In the genomic region with DNA sequence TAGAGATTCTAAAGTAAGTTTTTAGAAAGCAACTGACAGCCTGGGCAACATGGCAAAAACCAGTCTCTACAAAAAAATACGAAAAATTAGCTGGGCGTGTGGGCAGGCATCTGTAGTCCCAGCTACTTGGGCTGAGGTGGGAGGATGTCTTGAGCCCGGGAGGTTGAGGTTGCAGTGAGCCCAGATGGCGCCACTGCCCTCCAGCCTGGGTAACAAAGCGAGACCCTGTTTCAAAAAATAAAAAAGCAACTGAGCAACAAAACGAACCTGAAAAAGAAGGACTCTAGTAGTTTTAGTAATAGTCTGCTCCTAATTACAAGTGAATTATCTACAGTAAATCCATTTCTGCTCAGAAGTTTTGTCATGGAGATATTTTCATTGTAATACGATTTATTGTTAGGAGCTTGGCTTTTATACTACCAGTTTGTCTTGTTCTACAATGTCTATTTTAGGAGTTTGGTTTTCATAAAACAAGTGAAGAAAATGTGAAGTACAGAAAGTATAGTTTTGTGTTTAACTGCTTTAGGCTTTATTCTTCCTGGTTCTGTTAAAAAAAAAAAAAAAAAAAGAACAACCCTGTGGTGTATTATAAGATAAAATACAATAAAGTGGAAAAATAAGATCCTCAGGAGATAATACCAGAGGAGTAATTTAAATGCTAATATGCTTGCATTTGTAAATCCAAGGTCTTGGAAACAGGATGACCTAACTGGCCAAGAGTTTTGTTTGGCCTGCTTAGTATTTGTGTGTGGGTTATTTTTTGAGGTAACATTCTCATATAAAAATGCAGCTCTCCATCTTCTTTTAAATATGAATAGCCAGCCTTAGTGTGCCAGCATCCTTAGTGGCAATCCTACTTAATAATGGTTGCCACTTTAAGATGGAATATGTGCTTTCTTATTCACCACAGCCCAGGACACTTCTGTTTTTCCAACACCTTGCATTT, we compare ENCODE assay signal across 9 cellular contexts. TPM values are rescaled to one million over a fixed set of nuclear protein-coding genes. Genes with fewer than 3 reads are reported as not detected.
DNase-seq lines count a peak whose midpoint lies in the region; ATAC-seq, FAIRE-seq and TF ChIP-seq lines count a peak whose summit lies in the region.
"Had no signal": no experiment of that assay in that cellular context is flagged by ENCODE, and none has a peak within 500 bp of the region (broad histone marks: within the 10 kb centered on the region; RNA-seq: fewer than 3 reads in every experiment).

No MANE protein-coding gene starts in this region.

- H3K36me3 ChIP-seq in CD4-positive, CD25-positive, alpha-beta regulatory T cell (ENCODE audit: control insufficient read depth, insufficient read depth, low read length), result peaks cover 15% of the 10 kb centered on the region
- peaks cover 0 to 15% (median 4%) of the 10 kb centered on the region in 3 donors for H3K36me3 ChIP-seq in tibial artery

- H3K27ac Mint-ChIP-seq in CD4-positive, CD25-positive, alpha-beta regulatory T cell, result peak overlapping the region in 2 of 3 donors; percentile 64 to 82
- H3K27ac Mint-ChIP-seq in T-helper 17 cell, result no peak overlapping the region

- no peak overlapping the region for H3K4me3 Mint-ChIP-seq in CD4-positive, CD25-positive, alpha-beta regulatory T cell
- H3K4me3 Mint-ChIP-seq in T-helper 17 cell, result peak overlapping the region; percentile 81

- H3K4me1 ChIP-seq in CD4-positive, CD25-positive, alpha-beta regulatory T cell (ENCODE audit: control insufficient read depth, insufficient read depth, low read length, poor library complexity, severe bottlenecking), result peaks cover 52% of the 10 kb centered on the region
- peaks cover 0 to 26% (median 14%) of the 10 kb centered on the region in 4 donors for H3K4me1 ChIP-seq in tibial artery

- peak overlapping the region; percentile 78 for H3K4me3 ChIP-seq in CD4-positive, CD25-positive, alpha-beta regulatory T cell (ENCODE audit: low read depth, low read length)
- H3K4me3 ChIP-seq in iPS-11a (ENCODE audit: low read depth, low read length) (peak overlapping the region; percentile 2), tibial artery (no peak overlapping the region)

- H3K27me3 Mint-ChIP-seq in CD4-positive, CD25-positive, alpha-beta regulatory T cell, result no peaks in the 10 kb centered on the region
- H3K27me3 Mint-ChIP-seq in T-helper 17 cell, result no peaks in the 10 kb centered on the region

- no peak for ATAC-seq in CD4-positive, CD25-positive, alpha-beta regulatory T cell (ENCODE audit: low read depth in 2 of 2)
- no peak for ATAC-seq in T-helper 17 cell
- no peak for ATAC-seq in HG02885 (IDR thresholded peaks at IDR 0.05; ENCODE audit: poor library complexity, unreplicated experiment)

- TF ChIP-seq CTCF in tibial artery (IDR thresholded peaks at IDR 0.05), result no peak

- peak; percentile 54 for FAIRE-seq in GM19239 (lab: Jason Lieb, UNC)

- peaks cover 0 to under 1% (median 0%) of the 10 kb centered on the region in 7 donors for H3K9me3 Mint-ChIP-seq in CD4-positive, CD25-positive, alpha-beta regulatory T cell

- H3K27ac ChIP-seq in CD4-positive, CD25-positive, alpha-beta regulatory T cell (ENCODE audit: insufficient read depth, low read length, poor library complexity, severe bottlenecking), result peak overlapping the region; percentile 28
- H3K27ac ChIP-seq in tibial artery, result peak overlapping the region in 1 of 2 donors; percentile 37

- peaks cover 2 to 41% (median 27%) of the 10 kb centered on the region in 4 donors for H3K4me1 Mint-ChIP-seq in CD4-positive, CD25-positive, alpha-beta regulatory T cell
- H3K4me1 Mint-ChIP-seq in T-helper 17 cell, result peaks cover 23% of the 10 kb centered on the region

- H3K27me3 ChIP-seq in CD4-positive, CD25-positive, alpha-beta regulatory T cell (ENCODE audit: control insufficient read depth, insufficient read depth, low read length), result no peaks in the 10 kb centered on the region
- H3K27me3 ChIP-seq in tibial artery, result no peaks in the 10 kb centered on the region

- DNase-seq in CD4-positive, CD25-positive, alpha-beta regulatory T cell, result no peak
- no peak for DNase-seq in GM19239 (ENCODE audit: insufficient read length, low spot score)
- no peak for DNase-seq in T-helper 17 cell
- no peak for DNase-seq in NCI-H1048 (lab: John Stamatoyannopoulos, UW)
- DNase-seq in retina, result no peak
- no peak for DNase-seq in tibial artery
- DNase-seq: GDM1 had no signal

- intact Hi-C loops in tibial artery (cut with DNase I; ENCODE audit: low total_unique reads), result no loop called here

- no peaks in the 10 kb centered on the region for H3K9me3 ChIP-seq in CD4-positive, CD25-positive, alpha-beta regulatory T cell (ENCODE audit: control insufficient read depth in 2 of 2, low read length in 2 of 2)
- H3K9me3 ChIP-seq in T-helper 17 cell (ENCODE audit: control insufficient read depth, low read length, poor library complexity, severe bottlenecking), result no peaks in the 10 kb centered on the region
- H3K9me3 ChIP-seq in tibial artery, result no peaks in the 10 kb centered on the region

- H3K36me3 Mint-ChIP-seq in CD4-positive, CD25-positive, alpha-beta regulatory T cell, result peaks cover 9% of the 10 kb centered on the region
- peaks cover 9% of the 10 kb centered on the region for H3K36me3 Mint-ChIP-seq in T-helper 17 cell (ENCODE audit: low read depth)

RNA-seq across cellular contexts. Expression of a gene that starts 2.8 kb away (rescaled TPM):
- 19.5 TPM for total RNA-seq in CD4-positive, CD25-positive, alpha-beta regulatory T cell
- polyA plus RNA-seq in CD4-positive, CD25-positive, alpha-beta regulatory T cell, result 10 to 100 TPM; 39.5 to 40.6 (median 40.2) TPM
- 10 to 100 TPM; 16.5 to 19.4 TPM for total RNA-seq in T-helper 17 cell

Comparison
In these comparisons a context has a peak if more than half of its experiments do, and no peak if none do; other contexts are left out.
1. H3K4me3 ChIP-seq: peak in CD4-positive, CD25-positive, alpha-beta regulatory T cell (single experiment) and iPS-11a (single experiment); none in tibial artery (0 of 2).